7 cellular contexts compared by ENCODE assay signal in the genomic region with DNA sequence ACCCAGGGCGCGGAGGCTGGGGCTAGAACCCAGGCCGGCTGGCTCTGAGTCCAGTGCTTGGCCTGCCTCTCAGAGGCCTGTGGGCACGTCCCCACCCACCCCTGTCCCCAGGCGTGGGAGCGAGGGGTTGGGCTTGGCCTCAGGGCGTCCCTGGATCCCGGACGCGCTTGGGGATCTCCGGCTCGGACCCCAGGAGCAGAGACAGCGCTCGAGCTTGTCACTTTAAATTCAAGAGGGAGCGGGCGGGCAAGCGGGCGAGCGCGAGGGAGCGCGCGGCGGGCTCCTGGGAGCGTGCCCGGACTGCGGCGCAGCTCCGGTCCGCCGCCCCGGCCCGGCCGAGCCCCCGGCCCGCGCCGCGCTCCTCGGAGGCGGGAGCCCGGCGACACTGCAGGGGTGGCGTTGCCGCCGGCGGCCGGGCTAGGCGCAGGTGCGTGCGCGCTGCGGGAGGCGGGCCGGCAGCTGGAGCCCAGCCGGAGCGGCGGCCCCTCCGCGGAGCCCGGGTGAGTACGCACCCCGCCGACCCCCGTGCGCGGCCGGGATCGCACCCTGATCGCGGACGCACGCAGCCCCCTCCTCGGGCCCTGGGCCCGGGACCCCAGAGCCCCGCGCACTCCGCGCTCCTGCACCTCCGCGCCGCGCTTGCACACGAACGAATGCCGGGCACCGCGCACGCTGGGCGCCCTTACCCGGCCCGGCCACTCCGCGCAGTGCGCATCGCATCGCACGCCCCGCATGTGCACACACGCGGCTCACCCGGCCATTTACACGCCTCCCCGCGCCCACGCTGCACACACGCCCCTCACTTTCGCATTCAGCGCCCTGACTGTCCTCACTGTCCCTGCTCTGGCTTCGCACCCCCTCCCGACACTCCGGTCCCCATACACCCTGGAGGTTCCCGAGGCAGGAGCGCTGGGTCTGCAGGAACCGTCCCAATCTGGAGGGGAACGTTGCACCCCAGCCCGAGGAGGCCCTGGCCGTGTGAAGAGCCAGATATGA. TPM values are rescaled to one million over a fixed set of nuclear protein-coding genes. Genes with fewer than 3 reads are reported as not detected.
A peak's percentile ranks its signal among the peaks of the same experiment; 100 is the strongest.
DNase-seq lines count a peak whose midpoint lies in the region; ATAC-seq and TF ChIP-seq lines count a peak whose summit lies in the region.

A gene with protein sequence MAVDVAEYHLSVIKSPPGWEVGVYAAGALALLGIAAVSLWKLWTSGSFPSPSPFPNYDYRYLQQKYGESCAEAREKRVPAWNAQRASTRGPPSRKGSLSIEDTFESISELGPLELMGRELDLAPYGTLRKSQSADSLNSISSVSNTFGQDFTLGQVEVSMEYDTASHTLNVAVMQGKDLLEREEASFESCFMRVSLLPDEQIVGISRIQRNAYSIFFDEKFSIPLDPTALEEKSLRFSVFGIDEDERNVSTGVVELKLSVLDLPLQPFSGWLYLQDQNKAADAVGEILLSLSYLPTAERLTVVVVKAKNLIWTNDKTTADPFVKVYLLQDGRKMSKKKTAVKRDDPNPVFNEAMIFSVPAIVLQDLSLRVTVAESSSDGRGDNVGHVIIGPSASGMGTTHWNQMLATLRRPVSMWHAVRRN (plus strand): TSS at position 174 of the 996 bp plus-strand sequence. CDS start 7,011 bp downstream, outside the sequence.

- H3K23me2 ChIP-seq in H9 (ENCODE audit: insufficient read length, low read depth, low read length, poor library complexity, severe bottlenecking) = peaks cover 8% of the 10 kb centered on the region

- H3K4ac ChIP-seq in H9 (ENCODE audit: low read depth, low read length) = no peak within 1 kb of the TSS

- no peak within 1 kb of the TSS for H3T11ph ChIP-seq in H9 (ENCODE audit: low read length)

- no peak within 1 kb of the TSS for H4K8ac ChIP-seq in H9 (replicated peaks; ENCODE audit: insufficient read length, low read depth, low read length)

- no peak within 1 kb of the TSS for H2BK120ac ChIP-seq in H9 (ENCODE audit: low read depth, low read length, poor library complexity, severe bottlenecking)

- no CpG with 5 or more reads among the region's 118 CpGs for WGBS in H9 (ENCODE audit: extremely low coverage, insufficient read length, low lambda C conversion rate)
- WGBS in esophagus squamous epithelium, 2 donors = 0 to 2% methylated on average over 7 to 11 of the region's 118 CpGs

- peak within 1 kb of the TSS; percentile 35 for H3K4me2 ChIP-seq in H9 (ENCODE audit: insufficient read depth, insufficient read length, low read length)

- H3K36me3 ChIP-seq in esophagus squamous epithelium (no peaks in the 10 kb centered on the region), SJCRH30 (no peaks in the 10 kb centered on the region)

- intact Hi-C loops in esophagus squamous epithelium (cut with DNase I) = no loop called here

- no peak for TF ChIP-seq CTCF in H9 (conservative IDR thresholded peaks at IDR 0.05)
- TF ChIP-seq CTCF in VCaP (conservative IDR thresholded peaks at IDR 0.05) = no peak; the same call in 1 of the 2 replicates
- no peak for TF ChIP-seq CTCF in esophagus squamous epithelium (IDR thresholded peaks at IDR 0.05)

- no peak within 1 kb of the TSS; a peak in 1 of 7 replicates for H3K27ac Mint-ChIP-seq in H9

- no peak within 1 kb of the TSS for H3K23ac ChIP-seq in H9 (ENCODE audit: insufficient read length, low read depth, low read length)

- no peak within 1 kb of the TSS for H2BK5ac ChIP-seq in H9 (ENCODE audit: insufficient read length, low read length)

- no peaks in the 10 kb centered on the region for H3K79me1 ChIP-seq in H9 (ENCODE audit: insufficient read depth, low read depth, low read length, poor library complexity, severe bottlenecking)

- peaks cover 22% of the 10 kb centered on the region for H3K27me3 ChIP-seq in H9 (ENCODE audit: insufficient read depth, low read length)
- H3K27me3 ChIP-seq in esophagus squamous epithelium = peaks cover 0 to 36% (median 1%) of the 10 kb centered on the region in 4 donors
- no peaks in the 10 kb centered on the region for H3K27me3 ChIP-seq in SJCRH30

- no peak within 1 kb of the TSS for H4K5ac ChIP-seq in H9 (ENCODE audit: insufficient read length, low read depth, low read length)

- DNase-seq in H9 (no peak), esophagus squamous epithelium (lab: John Stamatoyannopoulos, UW) (no peak), occipital lobe (lab: John Stamatoyannopoulos, UW) (peak; percentile 52), medulla oblongata (ENCODE audit: extremely low spot score) (no peak), SJCRH30 (no peak)

- H3K27ac ChIP-seq in H9 (ENCODE audit: insufficient read length, low read depth, low read length) (no peak within 1 kb of the TSS), VCaP (peak within 1 kb of the TSS; percentile 18; the same call in 1 of the 2 replicates), esophagus squamous epithelium (no peak within 1 kb of the TSS), SJCRH30 (no peak within 1 kb of the TSS)

- no peak within 1 kb of the TSS for H3K18ac ChIP-seq in H9 (ENCODE audit: insufficient read length, low read depth, low read length)

- no peaks in the 10 kb centered on the region for H3K9me3 ChIP-seq in H9 (ENCODE audit: control insufficient read depth, low read depth, low read length)
- no peaks in the 10 kb centered on the region for H3K9me3 ChIP-seq in esophagus squamous epithelium
- H3K9me3 ChIP-seq in SJCRH30 (replicated peaks) = no peaks in the 10 kb centered on the region

- H3K4me1 ChIP-seq in H9 (ENCODE audit: insufficient read depth, low read length) = no peaks in the 10 kb centered on the region; the same call in 1 of the 2 replicates
- H3K4me1 ChIP-seq in esophagus squamous epithelium = peaks cover 17 to 40% (median 18%) of the 10 kb centered on the region in 3 donors
- H3K4me1 ChIP-seq in SJCRH30 = peaks cover 5% of the 10 kb centered on the region; the same call in 1 of the 2 replicates

- H2BK12ac ChIP-seq in H9 (ENCODE audit: insufficient read length, low read depth, low read length) = no peak within 1 kb of the TSS

- H2BK20ac ChIP-seq in H9 (ENCODE audit: low read depth, low read length, poor library complexity, severe bottlenecking) = no peak within 1 kb of the TSS

- H2AK5ac ChIP-seq in H9 (ENCODE audit: insufficient read length, low read length) = no peak within 1 kb of the TSS

- no peak within 1 kb of the TSS for H4K91ac ChIP-seq in H9 (ENCODE audit: insufficient read length, low read depth, low read length)

- no peak within 1 kb of the TSS for H2AFZ ChIP-seq in H9 (ENCODE audit: low read length)

- peak within 1 kb of the TSS; percentile 37 to 70 (median 46) for H3K4me3 ChIP-seq in esophagus squamous epithelium
- no peak within 1 kb of the TSS for H3K4me3 ChIP-seq in SJCRH30

- no peaks in the 10 kb centered on the region for H3K79me2 ChIP-seq in H9 (ENCODE audit: insufficient read depth, low read length)

- H3K9me3 Mint-ChIP-seq in H9 = peaks cover 0 to 8% of the 10 kb centered on the region in 2 experiments; a peak in 2 of 5 replicates

- H3K9ac ChIP-seq in H9 (ENCODE audit: extremely low read depth, insufficient read length, low read length) = no peak within 1 kb of the TSS

- H3K27me3 Mint-ChIP-seq in H9 (ENCODE audit: low read depth) = peaks cover 47% of the 10 kb centered on the region

- H3K56ac ChIP-seq in H9 (ENCODE audit: insufficient read length, low read depth, low read length) = no peak within 1 kb of the TSS

- peak within 1 kb of the TSS; percentile 71 to 82 for H3K4me3 Mint-ChIP-seq in H9

- ATAC-seq in GM18858 (IDR thresholded peaks at IDR 0.05; ENCODE audit: unreplicated experiment) = no peak

- TF ChIP-seq POLR2A in esophagus squamous epithelium (IDR thresholded peaks at IDR 0.05) = no peak

- H3K14ac ChIP-seq in H9 (ENCODE audit: insufficient read depth, low read length) = no peak within 1 kb of the TSS

- H4K20me1 ChIP-seq in H9 (ENCODE audit: control insufficient read depth, insufficient read depth, insufficient read length) = no peaks in the 10 kb centered on the region

- H3K4me1 Mint-ChIP-seq in H9 = peaks cover 12 to 18% of the 10 kb centered on the region in 2 experiments

- H3K36me3 Mint-ChIP-seq in H9 (ENCODE audit: insufficient read depth in 1 of 3, low read depth in 3 of 3) = peaks cover 0 to 6% (median 0%) of the 10 kb centered on the region in 3 experiments; a peak in 3 of 7 replicates

- H2BK15ac ChIP-seq in H9 (ENCODE audit: low read depth, low read length) = no peak within 1 kb of the TSS

RNA-seq across cellular contexts. Expression of the gene that starts here (rescaled TPM):
- total RNA-seq in H9 (2021) (1.9 and 2.1 TPM in 2 replicates), esophagus squamous epithelium (1 to 10 TPM in 2 of 4 donors, under 1 TPM in 2; 0.76 to 1.7 (median 0.99) TPM), occipital lobe (0.62 TPM)
- 0.06 and 0.13 TPM in 2 replicates for total RNA-seq in SJCRH30 (2014; rRNA removed; shearing (Covaris generic))

Comparison
In these comparisons a context has a peak if more than half of its experiments do, and no peak if none do; other contexts are left out.
1. Peak in DNase-seq in occipital lobe; RNA of the gene not detected or under 1 TPM.